Comparison of ENCODE assay signal across 20 cellular contexts in the genomic region with DNA sequence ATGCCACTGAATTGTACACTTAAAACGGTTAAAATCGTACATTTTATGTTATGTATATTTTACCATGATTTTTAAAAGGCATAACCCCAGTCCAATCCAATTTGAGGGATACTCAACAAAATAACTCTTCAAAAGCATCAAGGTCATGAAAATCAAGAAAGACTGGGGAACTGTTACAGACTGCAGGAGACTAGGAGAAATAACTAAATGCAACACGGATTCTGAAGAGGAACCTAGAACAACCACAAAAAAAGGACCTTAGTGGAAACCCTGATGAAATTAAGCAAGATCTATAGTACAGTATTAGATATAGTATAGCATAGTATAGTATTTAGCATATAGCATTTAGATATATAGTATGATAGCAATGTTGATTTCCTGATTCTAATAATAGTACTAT.
"Had no signal": no experiment of that assay in that cellular context is flagged by ENCODE, and none has a peak within 500 bp of the region (broad histone marks: within the 10 kb centered on the region; RNA-seq: fewer than 3 reads in every experiment).

No MANE protein-coding gene starts in this region.

- H3K9ac ChIP-seq: neural progenitor cell had no signal

- H3K9me3 Mint-ChIP-seq: activated naive CD4-positive, alpha-beta T cell treated with anti-CD3 and anti-CD28 coated beads, Interleukin-2, amount 50 U/mL, for 24 hours; effector memory CD8-positive, alpha-beta T cell; stimulated activated naive CD8-positive, alpha-beta T cell treated with anti-CD3 and anti-CD28 coated beads, Interleukin-15, Interleukin-2, amounts not matched to agents 100 ng/mL and 50 ng/mL, for 24 hours had no signal

- ATAC-seq: activated CD4-positive, CD25-positive, alpha-beta regulatory T cell treated with anti-CD3 and anti-CD28 coated beads, Interleukin-2, amount 50 U/mL, for 24 hours; effector memory CD8-positive, alpha-beta T cell; naive thymus-derived CD4-positive, alpha-beta T cell; psoas muscle; right cardiac atrium had no signal

- H3K4me3 ChIP-seq: esophagus squamous epithelium, neural progenitor cell, ovary, psoas muscle, skin epidermis, suprapubic skin, vagina had no signal

- H3K27me3 Mint-ChIP-seq: activated naive CD4-positive, alpha-beta T cell treated with anti-CD3 and anti-CD28 coated beads, Interleukin-2, amount 50 U/mL, for 24 hours; effector memory CD8-positive, alpha-beta T cell; naive thymus-derived CD4-positive, alpha-beta T cell; stimulated activated naive CD8-positive, alpha-beta T cell treated with anti-CD3 and anti-CD28 coated beads, Interleukin-15, Interleukin-2, amounts not matched to agents 100 ng/mL and 50 ng/mL, for 24 hours had no signal

- H3K27ac ChIP-seq: esophagus squamous epithelium, neural progenitor cell, ovary, psoas muscle, skin epidermis, suprapubic skin, vagina had no signal

- H3K36me3 ChIP-seq: esophagus squamous epithelium, neural progenitor cell, ovary, suprapubic skin, vagina had no signal

- H3K4me3 Mint-ChIP-seq: activated naive CD4-positive, alpha-beta T cell treated with anti-CD3 and anti-CD28 coated beads, Interleukin-2, amount 50 U/mL, for 24 hours; effector memory CD8-positive, alpha-beta T cell; naive thymus-derived CD4-positive, alpha-beta T cell; neural progenitor cell; stimulated activated naive CD8-positive, alpha-beta T cell treated with anti-CD3 and anti-CD28 coated beads, Interleukin-15, Interleukin-2, amounts not matched to agents 100 ng/mL and 50 ng/mL, for 24 hours had no signal

- H3K27ac Mint-ChIP-seq: activated naive CD4-positive, alpha-beta T cell treated with anti-CD3 and anti-CD28 coated beads, Interleukin-2, amount 50 U/mL, for 24 hours; effector memory CD8-positive, alpha-beta T cell; neural progenitor cell; stimulated activated naive CD8-positive, alpha-beta T cell treated with anti-CD3 and anti-CD28 coated beads, Interleukin-15, Interleukin-2, amounts not matched to agents 100 ng/mL and 50 ng/mL, for 24 hours had no signal

- DNase-seq: activated CD8-positive, alpha-beta memory T cell treated with anti-CD3 and anti-CD28 coated beads for 24 hours; activated gamma-delta T cell; effector memory CD8-positive, alpha-beta T cell; esophagus squamous epithelium; mesenchymal stem cell; naive thymus-derived CD4-positive, alpha-beta T cell; ovary; psoas muscle; right cardiac atrium; stimulated activated CD4-positive, alpha-beta T cell treated with anti-CD3 and anti-CD28 coated beads, Interleukin-15, amount 100 ng/mL, for 24 hours; stimulated activated CD4-positive, alpha-beta T cell treated with anti-CD3 and anti-CD28 coated beads, Interleukin-2, amount 100 ng/mL, for 48 hours; T1000; trophoblast cell had no signal

- H3K27me3 ChIP-seq: esophagus squamous epithelium, neural progenitor cell, ovary, suprapubic skin, vagina had no signal

- H3K4me2 ChIP-seq: neural progenitor cell had no signal

- H3K4me1 ChIP-seq: neural progenitor cell, psoas muscle, suprapubic skin had no signal

- H2AFZ ChIP-seq: neural progenitor cell had no signal
